ENCODE assay signal across 1 cellular context in genomic region chr1:153534226-153534932, GRCh38.
TF ChIP-seq lines count a peak whose summit lies in the region.

No MANE protein-coding gene starts in this region.

TF ChIP-seq in GM23338, 12 proteins besides CTCF, POLR2A, EP300 and RAD21 (continued from another document):
- TF ChIP-seq REST (IDR thresholded peaks at IDR 0.05; ENCODE audit: unreplicated experiment) (no peak), ETS1 (IDR thresholded peaks at IDR 0.05) (no peak), STAT1 (IDR thresholded peaks at IDR 0.05; ENCODE audit: unreplicated experiment) (no peak), NANOG (IDR thresholded peaks at IDR 0.05; ENCODE audit: borderline replicate concordance) (no peak), EZH2 (IDR thresholded peaks at IDR 0.05; ENCODE audit: low read depth, unreplicated experiment) (no peak), JUNB (IDR thresholded peaks at IDR 0.05; ENCODE audit: unreplicated experiment) (no peak), ZNF331 (CRISPR knock-in tag; IDR thresholded peaks at IDR 0.05; ENCODE audit: low read depth) (no peak)
